In genomic region chr1:107139833-107140702, GRCh38 we compare ENCODE assay signal across 1 cellular context.
TF ChIP-seq lines count a peak whose summit lies in the region.

No MANE protein-coding gene starts in this region.

TF ChIP-seq in GM12878, 131 proteins besides CTCF, POLR2A, EP300 and RAD21 (continued from another document):
- TF ChIP-seq, protein P1, sequence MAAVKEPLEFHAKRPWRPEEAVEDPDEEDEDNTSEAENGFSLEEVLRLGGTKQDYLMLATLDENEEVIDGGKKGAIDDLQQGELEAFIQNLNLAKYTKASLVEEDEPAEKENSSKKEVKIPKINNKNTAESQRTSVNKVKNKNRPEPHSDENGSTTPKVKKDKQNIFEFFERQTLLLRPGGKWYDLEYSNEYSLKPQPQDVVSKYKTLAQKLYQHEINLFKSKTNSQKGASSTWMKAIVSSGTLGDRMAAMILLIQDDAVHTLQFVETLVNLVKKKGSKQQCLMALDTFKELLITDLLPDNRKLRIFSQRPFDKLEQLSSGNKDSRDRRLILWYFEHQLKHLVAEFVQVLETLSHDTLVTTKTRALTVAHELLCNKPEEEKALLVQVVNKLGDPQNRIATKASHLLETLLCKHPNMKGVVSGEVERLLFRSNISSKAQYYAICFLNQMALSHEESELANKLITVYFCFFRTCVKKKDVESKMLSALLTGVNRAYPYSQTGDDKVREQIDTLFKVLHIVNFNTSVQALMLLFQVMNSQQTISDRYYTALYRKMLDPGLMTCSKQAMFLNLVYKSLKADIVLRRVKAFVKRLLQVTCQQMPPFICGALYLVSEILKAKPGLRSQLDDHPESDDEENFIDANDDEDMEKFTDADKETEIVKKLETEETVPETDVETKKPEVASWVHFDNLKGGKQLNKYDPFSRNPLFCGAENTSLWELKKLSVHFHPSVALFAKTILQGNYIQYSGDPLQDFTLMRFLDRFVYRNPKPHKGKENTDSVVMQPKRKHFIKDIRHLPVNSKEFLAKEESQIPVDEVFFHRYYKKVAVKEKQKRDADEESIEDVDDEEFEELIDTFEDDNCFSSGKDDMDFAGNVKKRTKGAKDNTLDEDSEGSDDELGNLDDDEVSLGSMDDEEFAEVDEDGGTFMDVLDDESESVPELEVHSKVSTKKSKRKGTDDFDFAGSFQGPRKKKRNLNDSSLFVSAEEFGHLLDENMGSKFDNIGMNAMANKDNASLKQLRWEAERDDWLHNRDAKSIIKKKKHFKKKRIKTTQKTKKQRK (IDR thresholded peaks at IDR 0.05; ENCODE audit: low read depth, low read length), result no peak
- TF ChIP-seq RBBP5 (conservative IDR thresholded peaks at IDR 0.05) (no peak), STAT3 (IDR thresholded peaks at IDR 0.05; ENCODE audit: low read depth, low read length) (no peak), ZZZ3 (IDR thresholded peaks at IDR 0.05; ENCODE audit: control insufficient read depth, insufficient read length, low read depth) (no peak), ETV6 (conservative IDR thresholded peaks at IDR 0.05 in 1 of 2, IDR thresholded peaks at IDR 0.05 in 1 of 2; ENCODE audit: borderline replicate concordance in 1 of 2, low read depth in 1 of 2) (no peak), GABPA (IDR thresholded peaks at IDR 0.05; ENCODE audit: low read depth) (no peak), POLR2AphosphoS5 (IDR thresholded peaks at IDR 0.05; ENCODE audit: low read length) (no peak), FOXM1 (IDR thresholded peaks at IDR 0.05; ENCODE audit: low read depth, low read length) (no peak), HDAC2 (IDR thresholded peaks at IDR 0.05) (no peak), ZBTB4 (CRISPR knock-in tag; IDR thresholded peaks at IDR 0.05) (no peak), NFYA (IDR thresholded peaks at IDR 0.05; ENCODE audit: borderline replicate concordance, low read depth, low read length) (no peak), ZBED1 (IDR thresholded peaks at IDR 0.05; ENCODE audit: borderline replicate concordance) (no peak), STAT1 (conservative IDR thresholded peaks at IDR 0.05) (no peak), ZNF384 (IDR thresholded peaks at IDR 0.05; ENCODE audit: borderline replicate concordance, low read depth, low read length) (no peak), HDGF (IDR thresholded peaks at IDR 0.05) (no peak)
